In genomic region chr10:106380706-106381105, GRCh38 we compare ENCODE assay signal across 33 cellular contexts.
"Had no signal": no experiment of that assay in that cellular context is flagged by ENCODE, and none has a peak within 500 bp of the region (broad histone marks: within the 10 kb centered on the region; RNA-seq: fewer than 3 reads in every experiment).

No MANE protein-coding gene starts in this region.

- H3K27me3 ChIP-seq: ascending aorta, cardiac muscle cell, colonic mucosa, gastrocnemius medialis, heart left ventricle had no signal

- H3K27ac Mint-ChIP-seq: activated B cell treated with CpG ODN at 0.5 μM for 24 hours; activated CD8-positive, alpha-beta memory T cell treated with anti-CD3 and anti-CD28 coated beads, Interleukin-2, amount 10 ng/mL, durations not matched to agents 7 days and 5 days; activated CD8-positive, alpha-beta T cell treated with anti-CD3 and anti-CD28 coated beads for 36 hours; activated naive CD4-positive, alpha-beta T cell treated with anti-CD3 and anti-CD28 coated beads for 36 hours; activated naive CD4-positive, alpha-beta T cell treated with anti-CD3 and anti-CD28 coated beads, Interleukin-2, amount 50 U/mL, for 24 hours; activated naive CD8-positive, alpha-beta T cell treated with anti-CD3 and anti-CD28 coated beads, Interleukin-2, amount 10 ng/mL, durations not matched to agents 7 days and 5 days; activated T-helper 1 cell treated with anti-CD3 and anti-CD28 coated beads, Interleukin-12 subunit alpha, Interleukin-12 subunit beta, Interleukin-2, Interleukin-4 antibody, amounts not matched to agents 30 ng/mL and 10 ng/mL and 1 ng/mL, durations not matched to agents 14 hours and 24 hours and 36 hours; activated T-helper 2 cell treated with anti-CD3 and anti-CD28 coated beads, Interferon-gamma antibody, Interleukin-2, Interleukin-4, amounts not matched to agents 10 μg/mL and 5 μg/mL and 100 μg/mL, durations not matched to agents 14 hours and 24 hours and 36 hours; brain; T-helper 17 cell; T-helper 2 cell treated with Interferon-gamma antibody and Interleukin-4, amounts not matched to agents 5 μg/mL and 100 μg/mL, for 36 hours had no signal

- H3K4me1 Mint-ChIP-seq: activated B cell treated with CpG ODN at 0.5 μM for 24 hours; activated CD8-positive, alpha-beta memory T cell treated with anti-CD3 and anti-CD28 coated beads, Interleukin-2, amount 10 ng/mL, durations not matched to agents 7 days and 5 days; activated naive CD4-positive, alpha-beta T cell treated with anti-CD3 and anti-CD28 coated beads, Interleukin-2, amount 50 U/mL, for 24 hours; activated naive CD8-positive, alpha-beta T cell treated with anti-CD3 and anti-CD28 coated beads, Interleukin-2, amount 10 ng/mL, durations not matched to agents 7 days and 5 days; brain; T-helper 17 cell had no signal

- H3K4me1 ChIP-seq: ascending aorta, breast epithelium, colonic mucosa, gastrocnemius medialis, heart left ventricle had no signal

- H3K36me3 Mint-ChIP-seq: activated CD8-positive, alpha-beta memory T cell treated with anti-CD3 and anti-CD28 coated beads, Interleukin-2, amount 10 ng/mL, durations not matched to agents 7 days and 5 days; activated naive CD4-positive, alpha-beta T cell treated with anti-CD3 and anti-CD28 coated beads, Interleukin-2, amount 50 U/mL, for 24 hours; activated naive CD8-positive, alpha-beta T cell treated with anti-CD3 and anti-CD28 coated beads, Interleukin-2, amount 10 ng/mL, durations not matched to agents 7 days and 5 days; brain had no signal

- ATAC-seq: activated CD4-positive, CD25-positive, alpha-beta regulatory T cell treated with anti-CD3 and anti-CD28 coated beads, Interleukin-2, amount 50 U/mL, for 24 hours; activated CD8-positive, alpha-beta memory T cell treated with anti-CD3 and anti-CD28 coated beads, Interleukin-2, amount 10 ng/mL, durations not matched to agents 7 days and 5 days; activated CD8-positive, alpha-beta T cell treated with anti-CD3 and anti-CD28 coated beads for 36 hours; esophagus mucosa; gastrocnemius medialis; heart left ventricle; T-helper 17 cell had no signal

- DNase-seq: activated B cell treated with CpG ODN at 0.5 μM for 24 hours; activated CD4-positive, alpha-beta T cell treated with anti-CD3 and anti-CD28 coated beads for 48 hours; activated CD4-positive, alpha-beta T cell treated with anti-CD3 and anti-CD28 coated beads, Interleukin-2, amount 50 U/mL, for 1 hour; activated CD4-positive, alpha-beta T cell treated with anti-CD3 and anti-CD28 coated beads, Interleukin-2, amount 50 U/mL, for 48 hours; activated CD8-positive, alpha-beta memory T cell treated with anti-CD3 and anti-CD28 coated beads, Interleukin-2, amount 10 ng/mL, durations not matched to agents 7 days and 5 days; activated CD8-positive, alpha-beta memory T cell treated with anti-CD3 and anti-CD28 coated beads, Interleukin-2, amount 50 U/mL, for 4 hours; activated CD8-positive, alpha-beta T cell treated with anti-CD3 and anti-CD28 coated beads for 36 hours; activated effector memory CD4-positive, alpha-beta T cell treated with anti-CD3 and anti-CD28 coated beads, Interleukin-2, amount 50 U/mL, for 16 hours; activated naive CD4-positive, alpha-beta T cell treated with anti-CD3 and anti-CD28 coated beads for 36 hours; activated naive CD8-positive, alpha-beta T cell treated with anti-CD3 and anti-CD28 coated beads, Interleukin-2, amount 10 ng/mL, durations not matched to agents 7 days and 5 days; activated T-cell treated with anti-CD3 and anti-CD28 coated beads, Interleukin-2, amount 50 U/mL, for 1 hour; activated T-cell treated with anti-CD3 and anti-CD28 coated beads, Interleukin-2, amount 50 U/mL, for 48 hours; central memory CD4-positive, alpha-beta T cell; cerebellar nuclear complex; colonic mucosa; effector CD8-positive, alpha-beta T cell; foreskin fibroblast; gastrocnemius medialis; glutamatergic neuron; heart left ventricle; T-helper 17 cell; T1000 had no signal

- H3K27me3 Mint-ChIP-seq: activated B cell treated with CpG ODN at 0.5 μM for 24 hours; activated CD8-positive, alpha-beta memory T cell treated with anti-CD3 and anti-CD28 coated beads, Interleukin-2, amount 10 ng/mL, durations not matched to agents 7 days and 5 days; activated CD8-positive, alpha-beta T cell treated with anti-CD3 and anti-CD28 coated beads for 36 hours; activated naive CD4-positive, alpha-beta T cell treated with anti-CD3 and anti-CD28 coated beads, Interleukin-2, amount 50 U/mL, for 24 hours; activated naive CD8-positive, alpha-beta T cell treated with anti-CD3 and anti-CD28 coated beads, Interleukin-2, amount 10 ng/mL, durations not matched to agents 7 days and 5 days; T-helper 17 cell had no signal

- H3K27ac ChIP-seq: ascending aorta, breast epithelium, cardiac muscle cell, colonic mucosa, gastrocnemius medialis, heart left ventricle, WERI-Rb-1 had no signal

- H3K36me3 ChIP-seq: ascending aorta, breast epithelium, cardiac muscle cell, colonic mucosa, gastrocnemius medialis, heart left ventricle, WERI-Rb-1 had no signal

- H3K4me3 Mint-ChIP-seq: activated B cell treated with CpG ODN at 0.5 μM for 24 hours; activated CD8-positive, alpha-beta memory T cell treated with anti-CD3 and anti-CD28 coated beads, Interleukin-2, amount 10 ng/mL, durations not matched to agents 7 days and 5 days; activated CD8-positive, alpha-beta T cell treated with anti-CD3 and anti-CD28 coated beads for 36 hours; activated naive CD4-positive, alpha-beta T cell treated with anti-CD3 and anti-CD28 coated beads for 36 hours; activated naive CD4-positive, alpha-beta T cell treated with anti-CD3 and anti-CD28 coated beads, Interleukin-2, amount 50 U/mL, for 24 hours; activated naive CD8-positive, alpha-beta T cell treated with anti-CD3 and anti-CD28 coated beads, Interleukin-2, amount 10 ng/mL, durations not matched to agents 7 days and 5 days; activated T-helper 1 cell treated with anti-CD3 and anti-CD28 coated beads, Interleukin-12 subunit alpha, Interleukin-12 subunit beta, Interleukin-2, Interleukin-4 antibody, amounts not matched to agents 30 ng/mL and 10 ng/mL and 1 ng/mL, durations not matched to agents 14 hours and 24 hours and 36 hours; brain; T-helper 17 cell; T-helper 2 cell treated with Interferon-gamma antibody and Interleukin-4, amounts not matched to agents 5 μg/mL and 100 μg/mL, for 36 hours had no signal

- H3K4me3 ChIP-seq: ascending aorta, breast epithelium, cardiac muscle cell, colonic mucosa, gastrocnemius medialis, heart left ventricle had no signal

- H3K9me3 ChIP-seq: ascending aorta, colonic mucosa, gastrocnemius medialis had no signal
